1 cellular context compared by ENCODE assay signal in genomic region chr20:14434379-14435136, GRCh38.
TF ChIP-seq lines count a peak whose summit lies in the region.

No MANE protein-coding gene starts in this region.

TF ChIP-seq in WTC11, 78 proteins besides CTCF, POLR2A, EP300 and RAD21 (continued from another document):
- TF ChIP-seq, protein P1, sequence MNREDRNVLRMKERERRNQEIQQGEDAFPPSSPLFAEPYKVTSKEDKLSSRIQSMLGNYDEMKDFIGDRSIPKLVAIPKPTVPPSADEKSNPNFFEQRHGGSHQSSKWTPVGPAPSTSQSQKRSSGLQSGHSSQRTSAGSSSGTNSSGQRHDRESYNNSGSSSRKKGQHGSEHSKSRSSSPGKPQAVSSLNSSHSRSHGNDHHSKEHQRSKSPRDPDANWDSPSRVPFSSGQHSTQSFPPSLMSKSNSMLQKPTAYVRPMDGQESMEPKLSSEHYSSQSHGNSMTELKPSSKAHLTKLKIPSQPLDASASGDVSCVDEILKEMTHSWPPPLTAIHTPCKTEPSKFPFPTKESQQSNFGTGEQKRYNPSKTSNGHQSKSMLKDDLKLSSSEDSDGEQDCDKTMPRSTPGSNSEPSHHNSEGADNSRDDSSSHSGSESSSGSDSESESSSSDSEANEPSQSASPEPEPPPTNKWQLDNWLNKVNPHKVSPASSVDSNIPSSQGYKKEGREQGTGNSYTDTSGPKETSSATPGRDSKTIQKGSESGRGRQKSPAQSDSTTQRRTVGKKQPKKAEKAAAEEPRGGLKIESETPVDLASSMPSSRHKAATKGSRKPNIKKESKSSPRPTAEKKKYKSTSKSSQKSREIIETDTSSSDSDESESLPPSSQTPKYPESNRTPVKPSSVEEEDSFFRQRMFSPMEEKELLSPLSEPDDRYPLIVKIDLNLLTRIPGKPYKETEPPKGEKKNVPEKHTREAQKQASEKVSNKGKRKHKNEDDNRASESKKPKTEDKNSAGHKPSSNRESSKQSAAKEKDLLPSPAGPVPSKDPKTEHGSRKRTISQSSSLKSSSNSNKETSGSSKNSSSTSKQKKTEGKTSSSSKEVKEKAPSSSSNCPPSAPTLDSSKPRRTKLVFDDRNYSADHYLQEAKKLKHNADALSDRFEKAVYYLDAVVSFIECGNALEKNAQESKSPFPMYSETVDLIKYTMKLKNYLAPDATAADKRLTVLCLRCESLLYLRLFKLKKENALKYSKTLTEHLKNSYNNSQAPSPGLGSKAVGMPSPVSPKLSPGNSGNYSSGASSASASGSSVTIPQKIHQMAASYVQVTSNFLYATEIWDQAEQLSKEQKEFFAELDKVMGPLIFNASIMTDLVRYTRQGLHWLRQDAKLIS (CRISPR knock-in tag; IDR thresholded peaks at IDR 0.05; ENCODE audit: borderline replicate concordance), result no peak
- no peak for TF ChIP-seq ZNF219 (CRISPR knock-in tag; IDR thresholded peaks at IDR 0.05; ENCODE audit: borderline replicate concordance)
- TF ChIP-seq ARID4B (CRISPR knock-in tag; IDR thresholded peaks at IDR 0.05; ENCODE audit: borderline replicate concordance), result no peak
- no peak for TF ChIP-seq ZNF532 (CRISPR knock-in tag; IDR thresholded peaks at IDR 0.05; ENCODE audit: borderline replicate concordance)
